Comparison of ENCODE assay signal across 1 cellular context in the genomic region with DNA sequence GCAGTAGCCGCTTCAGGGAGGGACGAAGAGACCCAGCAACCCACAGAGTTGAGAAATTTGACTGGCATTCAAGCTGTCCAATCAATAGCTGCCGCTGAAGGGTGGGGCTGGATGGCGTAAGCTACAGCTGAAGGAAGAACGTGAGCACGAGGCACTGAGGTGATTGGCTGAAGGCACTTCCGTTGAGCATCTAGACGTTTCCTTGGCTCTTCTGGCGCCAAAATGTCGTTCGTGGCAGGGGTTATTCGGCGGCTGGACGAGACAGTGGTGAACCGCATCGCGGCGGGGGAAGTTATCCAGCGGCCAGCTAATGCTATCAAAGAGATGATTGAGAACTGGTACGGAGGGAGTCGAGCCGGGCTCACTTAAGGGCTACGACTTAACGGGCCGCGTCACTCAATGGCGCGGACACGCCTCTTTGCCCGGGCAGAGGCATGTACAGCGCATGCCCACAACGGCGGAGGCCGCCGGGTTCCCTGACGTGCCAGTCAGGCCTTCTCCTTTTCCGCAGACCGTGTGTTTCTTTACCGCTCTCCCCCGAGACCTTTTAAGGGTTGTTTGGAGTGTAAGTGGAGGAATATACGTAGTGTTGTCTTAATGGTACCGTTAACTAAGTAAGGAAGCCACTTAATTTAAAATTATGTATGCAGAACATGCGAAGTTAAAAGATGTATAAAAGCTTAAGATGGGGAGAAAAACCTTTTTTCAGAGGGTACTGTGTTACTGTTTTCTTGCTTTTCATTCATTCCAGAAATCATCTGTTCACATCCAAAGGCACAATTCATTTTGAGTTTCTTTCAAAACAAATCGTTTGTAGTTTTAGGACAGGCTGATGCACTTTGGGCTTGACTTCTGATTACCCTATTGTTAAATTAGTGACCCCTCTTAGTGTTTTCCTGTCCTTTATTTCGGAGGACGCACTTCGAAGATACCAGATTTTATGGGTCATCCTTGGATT.
A peak's percentile ranks its signal among the peaks of the same experiment; 100 is the strongest.
TF ChIP-seq lines count a peak whose summit lies in the region.

Gene MLH1 (plus strand): TSS at position 193 of the 958 bp plus-strand sequence. CDS start 30 bp downstream, at position 223.

TF ChIP-seq in K562, 482 proteins besides CTCF, POLR2A, EP300 and RAD21 (continued from another document and continues in another):
- TF ChIP-seq, protein P1, sequence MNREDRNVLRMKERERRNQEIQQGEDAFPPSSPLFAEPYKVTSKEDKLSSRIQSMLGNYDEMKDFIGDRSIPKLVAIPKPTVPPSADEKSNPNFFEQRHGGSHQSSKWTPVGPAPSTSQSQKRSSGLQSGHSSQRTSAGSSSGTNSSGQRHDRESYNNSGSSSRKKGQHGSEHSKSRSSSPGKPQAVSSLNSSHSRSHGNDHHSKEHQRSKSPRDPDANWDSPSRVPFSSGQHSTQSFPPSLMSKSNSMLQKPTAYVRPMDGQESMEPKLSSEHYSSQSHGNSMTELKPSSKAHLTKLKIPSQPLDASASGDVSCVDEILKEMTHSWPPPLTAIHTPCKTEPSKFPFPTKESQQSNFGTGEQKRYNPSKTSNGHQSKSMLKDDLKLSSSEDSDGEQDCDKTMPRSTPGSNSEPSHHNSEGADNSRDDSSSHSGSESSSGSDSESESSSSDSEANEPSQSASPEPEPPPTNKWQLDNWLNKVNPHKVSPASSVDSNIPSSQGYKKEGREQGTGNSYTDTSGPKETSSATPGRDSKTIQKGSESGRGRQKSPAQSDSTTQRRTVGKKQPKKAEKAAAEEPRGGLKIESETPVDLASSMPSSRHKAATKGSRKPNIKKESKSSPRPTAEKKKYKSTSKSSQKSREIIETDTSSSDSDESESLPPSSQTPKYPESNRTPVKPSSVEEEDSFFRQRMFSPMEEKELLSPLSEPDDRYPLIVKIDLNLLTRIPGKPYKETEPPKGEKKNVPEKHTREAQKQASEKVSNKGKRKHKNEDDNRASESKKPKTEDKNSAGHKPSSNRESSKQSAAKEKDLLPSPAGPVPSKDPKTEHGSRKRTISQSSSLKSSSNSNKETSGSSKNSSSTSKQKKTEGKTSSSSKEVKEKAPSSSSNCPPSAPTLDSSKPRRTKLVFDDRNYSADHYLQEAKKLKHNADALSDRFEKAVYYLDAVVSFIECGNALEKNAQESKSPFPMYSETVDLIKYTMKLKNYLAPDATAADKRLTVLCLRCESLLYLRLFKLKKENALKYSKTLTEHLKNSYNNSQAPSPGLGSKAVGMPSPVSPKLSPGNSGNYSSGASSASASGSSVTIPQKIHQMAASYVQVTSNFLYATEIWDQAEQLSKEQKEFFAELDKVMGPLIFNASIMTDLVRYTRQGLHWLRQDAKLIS (CRISPR knock-in tag; IDR thresholded peaks at IDR 0.05) = no peak
- TF ChIP-seq BRF2 (IDR thresholded peaks at IDR 0.05; ENCODE audit: borderline replicate concordance, insufficient read depth, insufficient read length) (no peak), ZBTB40 (IDR thresholded peaks at IDR 0.05) (peak; percentile 93), ZBTB40 (CRISPR knock-in tag; IDR thresholded peaks at IDR 0.05) (no peak), TAF7 (tag; IDR thresholded peaks at IDR 0.05) (peak; percentile 68), RFX1 (IDR thresholded peaks at IDR 0.05) (peak; percentile 81), SRF (CRISPR knock-in tag; IDR thresholded peaks at IDR 0.05) (peak in 1 of 2 experiments; percentile 84; a peak in 2 of 4 replicates), SREBF2 (CRISPR knock-in tag; IDR thresholded peaks at IDR 0.05) (no peak), EHMT2 (IDR thresholded peaks at IDR 0.05) (no peak), COPS2 (conservative IDR thresholded peaks at IDR 0.05) (no peak), SMARCB1 (IDR thresholded peaks at IDR 0.05; ENCODE audit: insufficient read length, low read depth) (no peak), NFE2 (IDR thresholded peaks at IDR 0.05; ENCODE audit: low read depth) (peak; percentile 47; the same call in 1 of the 2 replicates), GABPB2 (CRISPR knock-in tag; conservative IDR thresholded peaks at IDR 0.05) (peak; percentile 60; the same call in 1 of the 2 replicates), ZNF511 (CRISPR knock-in tag; IDR thresholded peaks at IDR 0.05) (peak; percentile 92), TSC22D4 (tag; IDR thresholded peaks at IDR 0.05) (no peak), MIER1 (IDR thresholded peaks at IDR 0.05; ENCODE audit: low read depth) (no peak), ZNF583 (CRISPR knock-in tag; IDR thresholded peaks at IDR 0.05) (peak; percentile 83), ZNF384 (IDR thresholded peaks at IDR 0.05; ENCODE audit: low read depth, low read length) (no peak), ZNF507 (tag; conservative IDR thresholded peaks at IDR 0.05) (no peak), SRSF3 (IDR thresholded peaks at IDR 0.05; ENCODE audit: insufficient read depth, low read length) (no peak), HDAC3 (IDR thresholded peaks at IDR 0.05; ENCODE audit: borderline replicate concordance, partially characterized antibody) (no peak), CBX5 (IDR thresholded peaks at IDR 0.05; ENCODE audit: borderline replicate concordance, low read depth) (no peak)
- TF ChIP-seq, protein P2, sequence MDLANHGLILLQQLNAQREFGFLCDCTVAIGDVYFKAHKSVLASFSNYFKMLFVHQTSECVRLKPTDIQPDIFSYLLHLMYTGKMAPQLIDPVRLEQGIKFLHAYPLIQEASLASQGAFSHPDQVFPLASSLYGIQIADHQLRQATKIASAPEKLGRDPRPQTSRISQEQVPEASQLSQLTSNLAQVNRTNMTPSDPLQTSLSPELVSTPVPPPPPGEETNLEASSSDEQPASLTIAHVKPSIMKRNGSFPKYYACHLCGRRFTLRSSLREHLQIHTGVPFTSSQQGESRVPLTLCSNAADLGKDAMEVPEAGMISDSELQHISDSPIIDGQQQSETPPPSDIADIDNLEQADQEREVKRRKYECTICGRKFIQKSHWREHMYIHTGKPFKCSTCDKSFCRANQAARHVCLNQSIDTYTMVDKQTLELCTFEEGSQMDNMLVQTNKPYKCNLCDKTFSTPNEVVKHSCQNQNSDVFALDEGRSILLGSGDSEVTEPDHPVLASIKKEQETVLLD (IDR thresholded peaks at IDR 0.05) = peak; percentile 77
- TF ChIP-seq, protein P3, sequence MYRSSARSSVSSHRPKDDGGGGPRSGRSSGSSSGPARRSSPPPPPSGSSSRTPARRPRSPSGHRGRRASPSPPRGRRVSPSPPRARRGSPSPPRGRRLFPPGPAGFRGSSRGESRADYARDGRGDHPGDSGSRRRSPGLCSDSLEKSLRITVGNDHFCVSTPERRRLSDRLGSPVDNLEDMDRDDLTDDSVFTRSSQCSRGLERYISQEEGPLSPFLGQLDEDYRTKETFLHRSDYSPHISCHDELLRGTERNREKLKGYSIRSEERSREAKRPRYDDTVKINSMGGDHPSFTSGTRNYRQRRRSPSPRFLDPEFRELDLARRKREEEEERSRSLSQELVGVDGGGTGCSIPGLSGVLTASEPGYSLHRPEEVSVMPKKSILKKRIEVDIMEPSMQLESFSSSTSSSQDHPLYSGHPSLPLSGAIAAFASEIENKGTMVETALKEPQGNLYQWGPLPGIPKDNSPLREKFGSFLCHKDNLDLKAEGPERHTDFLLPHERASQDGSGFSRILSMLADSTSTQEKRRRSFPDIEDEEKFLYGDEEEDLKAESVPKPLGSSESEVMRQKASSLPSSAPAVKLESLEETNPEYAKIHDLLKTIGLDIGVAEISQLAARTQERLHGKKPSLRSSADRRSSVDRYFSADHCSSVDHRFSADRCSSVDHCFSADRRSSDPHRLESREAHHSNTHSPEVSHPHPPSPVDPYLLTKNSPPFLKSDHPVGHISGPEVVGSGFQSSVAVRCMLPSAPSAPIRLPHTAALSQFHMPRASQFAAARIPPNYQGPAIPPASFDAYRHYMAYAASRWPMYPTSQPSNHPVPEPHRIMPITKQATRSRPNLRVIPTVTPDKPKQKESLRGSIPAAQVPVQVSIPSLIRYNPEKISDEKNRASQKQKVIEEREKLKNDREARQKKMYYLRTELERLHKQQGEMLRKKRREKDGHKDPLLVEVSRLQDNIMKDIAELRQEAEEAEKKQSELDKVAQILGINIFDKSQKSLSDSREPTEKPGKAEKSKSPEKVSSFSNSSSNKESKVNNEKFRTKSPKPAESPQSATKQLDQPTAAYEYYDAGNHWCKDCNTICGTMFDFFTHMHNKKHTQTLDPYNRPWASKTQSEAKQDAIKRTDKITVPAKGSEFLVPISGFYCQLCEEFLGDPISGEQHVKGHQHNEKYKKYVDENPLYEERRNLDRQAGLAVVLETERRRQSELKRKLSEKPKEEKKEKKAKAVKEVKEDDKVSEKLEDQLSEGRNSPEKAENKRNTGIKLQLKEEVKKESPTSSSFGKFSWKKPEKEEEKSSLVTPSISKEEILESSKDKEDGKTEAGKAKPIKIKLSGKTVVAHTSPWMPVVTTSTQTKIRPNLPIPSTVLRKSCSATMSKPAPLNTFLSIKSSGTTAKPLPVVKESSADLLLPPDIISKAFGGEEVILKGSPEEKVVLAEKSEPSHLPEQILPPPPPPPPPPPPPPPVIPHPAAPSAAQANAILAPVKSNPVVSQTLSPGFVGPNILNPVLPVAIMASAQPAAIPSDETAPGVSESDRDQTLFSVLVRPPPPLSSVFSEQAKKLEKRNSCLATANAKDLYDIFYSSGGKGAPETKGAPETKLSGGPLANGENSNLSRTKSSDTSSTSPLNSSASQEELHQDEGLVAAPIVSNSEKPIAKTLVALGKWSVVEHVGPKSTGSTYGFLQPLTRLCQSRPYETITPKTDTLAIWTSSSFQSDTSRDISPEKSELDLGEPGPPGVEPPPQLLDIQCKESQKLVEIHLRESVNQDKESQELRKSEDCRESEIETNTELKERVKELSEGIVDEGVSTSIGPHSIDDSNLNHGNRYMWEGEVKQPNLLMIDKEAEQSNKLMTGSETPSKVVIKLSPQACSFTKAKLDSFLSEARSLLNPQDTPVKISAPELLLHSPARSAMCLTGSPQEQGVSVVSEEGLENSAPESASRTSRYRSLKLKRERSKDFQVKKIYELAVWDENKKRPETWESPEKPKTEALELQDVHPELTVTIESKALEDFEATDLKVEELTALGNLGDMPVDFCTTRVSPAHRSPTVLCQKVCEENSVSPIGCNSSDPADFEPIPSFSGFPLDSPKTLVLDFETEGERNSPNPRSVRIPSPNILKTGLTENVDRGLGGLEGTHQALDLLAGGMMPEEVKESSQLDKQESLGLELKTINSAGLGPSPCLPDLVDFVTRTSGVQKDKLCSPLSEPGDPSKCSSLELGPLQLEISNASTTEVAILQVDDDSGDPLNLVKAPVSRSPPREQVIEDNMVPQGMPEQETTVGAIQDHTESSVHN (IDR thresholded peaks at IDR 0.05; ENCODE audit: borderline replicate concordance in 1 of 2, low read depth in 1 of 2) = peak in 1 of 2 experiments; percentile 99; a peak in 2 of 4 replicates
